ENCODE assay signal across 8 cellular contexts in genomic region chr7:32942783-32943653, GRCh38. TPM values are rescaled to one million over a fixed set of nuclear protein-coding genes. Genes with fewer than 3 reads are reported as not detected.
DNase-seq lines count a peak whose midpoint lies in the region; ATAC-seq and TF ChIP-seq lines count a peak whose summit lies in the region.

No MANE protein-coding gene starts in this region.

- peaks cover 17% of the 10 kb centered on the region for H3K36me3 Mint-ChIP-seq in nephron progenitor cell (ENCODE audit: low read depth)

- H3K36me3 ChIP-seq in stomach = no peaks in the 10 kb centered on the region

- TF ChIP-seq POLR2A in stomach (IDR thresholded peaks at IDR 0.05) = no peak

- peaks cover 0 to 3% (median 0%) of the 10 kb centered on the region in 4 donors for H3K9me3 ChIP-seq in stomach

- peak overlapping the region; percentile 71 to 91 (median 72) for H3K4me3 ChIP-seq in stomach

- peaks cover 21% of the 10 kb centered on the region for H3K27me3 Mint-ChIP-seq in nephron progenitor cell (ENCODE audit: low read depth, poor library complexity)

- TF ChIP-seq EP300 in stomach (IDR thresholded peaks at IDR 0.05) = no peak

- DNase-seq in DMS79 (lab: John Stamatoyannopoulos, UW) (peak; percentile 22), HuH-7 (ENCODE audit: low spot score) (peak; percentile 90), RPMI7951 (ENCODE audit: low read depth) (peak; percentile 84), fibroblast of the conjunctiva (ENCODE audit: low read depth) (peak; percentile 46), nephron progenitor cell (peak; percentile 81), stomach (peak; percentile 83)
- peak; percentile 62 for DNase-seq in activated effector memory CD4-positive, alpha-beta T cell treated with Interleukin-2 at 50 U/mL for 16 hours

- peaks cover 26% of the 10 kb centered on the region for H3K4me1 Mint-ChIP-seq in nephron progenitor cell

- H3K27me3 ChIP-seq in stomach = no peaks in the 10 kb centered on the region

- peaks cover 36% of the 10 kb centered on the region for H3K9me3 Mint-ChIP-seq in nephron progenitor cell

- peak overlapping the region; percentile 97 for H3K4me3 Mint-ChIP-seq in nephron progenitor cell

- ATAC-seq in GM21529 (IDR thresholded peaks at IDR 0.05; ENCODE audit: unreplicated experiment) = peak; percentile 84

- H3K27ac Mint-ChIP-seq in nephron progenitor cell = no peak overlapping the region

- H3K4me1 ChIP-seq in stomach = peaks cover 13 to 39% (median 21%) of the 10 kb centered on the region in 4 donors

- TF ChIP-seq CTCF in nephron progenitor cell (IDR thresholded peaks at IDR 0.05) (no peak), stomach (IDR thresholded peaks at IDR 0.05) (peak in 4 of 7 experiments; percentile 19 to 85 (median 56))

- peak overlapping the region; percentile 88 to 95 (median 92) for H3K27ac ChIP-seq in stomach

- 0 to 1% (median 1%) methylated on average over 4 to 70 of the region's 70 CpGs for WGBS in stomach, 5 donors

- intact Hi-C loops in stomach (cut with DNase I; ENCODE audit: low total_unique reads) = no loop called here

RNA-seq across cellular contexts. Expression of gene FKBP9, which starts 14.2 kb away (rescaled TPM):
- 154 and 171 TPM in 2 replicates for total RNA-seq in RPMI7951 (2014; rRNA removed; shearing (Covaris generic))
- total RNA-seq in stomach = 100 to 1,000 TPM; 120 to 869 (median 168) TPM
- polyA plus RNA-seq in stomach = 10 to 100 TPM; 11.3 to 22.8 (median 18.2) TPM

RNA-seq across cellular contexts. Expression of gene KBTBD2, which starts 51.5 kb away (rescaled TPM):
- total RNA-seq in RPMI7951 (2014; rRNA removed; shearing (Covaris generic)) = 69.5 and 72.8 TPM in 2 replicates
- 10 to 100 TPM in 4 of 5 donors, 1 to 10 TPM in 1; 9.0 to 90.3 (median 21.9) TPM for total RNA-seq in stomach
- polyA plus RNA-seq in stomach = 10 to 100 TPM in 2 of 3 donors, 1 to 10 TPM in 1; 9.9 to 13.9 (median 11.8) TPM

Comparison
In these comparisons a context has a peak if more than half of its experiments do, and no peak if none do; other contexts are left out.
1. Peak in every context shown above with its lines: DNase-seq, ATAC-seq, H3K4me3 ChIP-seq and H3K27ac ChIP-seq.
2. DNase-seq: peak in every context shown above with its lines; median percentile 90 in HuH-7; 84 in RPMI7951; 83 in stomach; 81 in nephron progenitor cell; 62 in activated effector memory CD4-positive, alpha-beta T cell treated with Interleukin-2 at 50 U/mL for 16 hours; 46 in fibroblast of the conjunctiva; 22 in DMS79.